8 cellular contexts compared by ENCODE assay signal in the genomic region with DNA sequence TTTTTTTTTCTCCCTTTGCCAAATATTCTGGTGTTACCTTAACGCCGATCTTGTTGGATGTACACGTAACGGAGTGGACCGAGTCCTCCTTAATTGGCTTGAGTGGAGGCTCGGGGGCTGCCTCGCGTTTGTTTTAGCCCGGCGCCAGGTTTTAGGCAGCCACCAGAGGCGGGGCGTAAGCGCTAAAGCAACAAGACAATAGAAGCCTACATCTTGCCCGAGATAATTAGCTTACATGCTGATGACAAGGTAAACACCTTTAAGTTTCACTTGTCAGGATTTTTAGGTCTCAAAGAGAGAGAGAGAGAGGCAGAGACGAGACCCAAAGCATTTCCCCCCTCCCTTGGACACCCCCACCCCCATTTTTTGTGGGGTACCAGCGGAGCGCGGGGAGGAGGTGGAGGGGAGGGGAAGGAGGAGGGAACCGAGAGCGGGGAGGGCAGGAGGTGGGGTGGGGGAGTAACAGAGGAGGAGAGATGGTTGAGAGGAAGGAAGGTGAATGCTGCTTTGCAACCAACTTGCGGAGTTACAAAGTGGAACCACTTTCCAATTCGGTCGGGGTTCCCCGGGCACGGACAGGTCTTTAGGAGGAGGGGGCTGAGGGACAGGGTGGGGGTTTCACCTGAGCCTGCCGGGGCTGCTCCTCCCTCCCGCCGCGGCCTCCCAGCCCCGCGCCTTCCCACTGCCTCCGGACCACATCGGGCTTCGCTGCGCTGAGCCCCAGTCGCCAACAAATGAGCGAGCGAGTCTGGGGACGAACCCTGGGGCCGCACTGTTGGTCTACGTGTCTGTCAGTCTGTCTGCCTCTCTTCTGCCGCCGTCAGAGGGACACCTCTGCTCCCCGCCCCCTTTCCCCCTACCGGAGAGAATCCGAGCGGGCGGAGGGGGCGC. TPM values are rescaled to one million over a fixed set of nuclear protein-coding genes. Genes with fewer than 3 reads are reported as not detected.
DNase-seq lines count a peak whose midpoint lies in the region; FAIRE-seq and TF ChIP-seq lines count a peak whose summit lies in the region.

A gene (minus strand): TSS at position 802 of the 891 bp plus-strand sequence. CDS start 103 bp downstream, at position 699.

- peaks cover 2% of the 10 kb centered on the region for H3K4me1 Mint-ChIP-seq in activated CD4-positive, alpha-beta T cell treated with anti-CD3 and anti-CD28 coated beads, Interleukin-2, amount 10 ng/mL, durations not matched to agents 24 days and 14 days

- peak within 1 kb of the TSS; percentile 50 for H3K4me3 Mint-ChIP-seq in activated CD4-positive, alpha-beta T cell treated with anti-CD3 and anti-CD28 coated beads, Interleukin-2, amount 10 ng/mL, durations not matched to agents 24 days and 14 days

- no peaks in the 10 kb centered on the region for H4K20me1 ChIP-seq in fibroblast of lung (ENCODE audit: control insufficient read depth, extremely low read depth, insufficient read depth, low read length)

- TF ChIP-seq EP300 in stomach (IDR thresholded peaks at IDR 0.05) = no peak

- H3K27me3 Mint-ChIP-seq in activated CD4-positive, alpha-beta T cell treated with anti-CD3 and anti-CD28 coated beads, Interleukin-2, amount 10 ng/mL, durations not matched to agents 24 days and 14 days = peaks cover 74% of the 10 kb centered on the region

- H3K79me2 ChIP-seq in fibroblast of lung (ENCODE audit: control insufficient read depth, insufficient read depth, low read length) = no peaks in the 10 kb centered on the region

- H3K9ac ChIP-seq in fibroblast of lung (ENCODE audit: insufficient read depth, low read length) = no peak within 1 kb of the TSS

- DNase-seq in activated CD4-positive, alpha-beta T cell treated with anti-CD3 and anti-CD28 coated beads, Interleukin-2, amount 10 ng/mL, durations not matched to agents 24 days and 14 days = no peak
- no peak for DNase-seq in activated CD4-positive, alpha-beta T cell treated with anti-CD3 and anti-CD28 coated beads for 1 hour
- peak; percentile 91 to 92 for DNase-seq in NCI-H524 (lab: John Stamatoyannopoulos, UW)
- DNase-seq in fibroblast of lung (ENCODE audit: low read depth in 2 of 2) = peak in 1 of 2 donors; percentile 58
- DNase-seq in stomach = no peak
- no peak for DNase-seq in HTR-8/SVneo (ENCODE audit: insufficient read length, low spot score)
- no peak for DNase-seq in hepatic stellate cell (ENCODE audit: low spot score)
- DNase-seq in posterior vena cava (ENCODE audit: low spot score) = no peak

- H3K27ac Mint-ChIP-seq in activated CD4-positive, alpha-beta T cell treated with anti-CD3 and anti-CD28 coated beads, Interleukin-2, amount 10 ng/mL, durations not matched to agents 24 days and 14 days = peak within 1 kb of the TSS; percentile 32

- H3K4me3 ChIP-seq in fibroblast of lung (replicated peaks in 1 of 4; ENCODE audit: control extremely low read depth in 1 of 4, insufficient read depth in 1 of 4, low read depth in 3 of 4, low read length in 4 of 4) (no peak within 1 kb of the TSS), stomach (peak within 1 kb of the TSS; percentile 30 to 54 (median 34))

- peak within 1 kb of the TSS; percentile 13 for H3K4me2 ChIP-seq in fibroblast of lung (ENCODE audit: extremely low read depth, insufficient read depth, low read length)

- TF ChIP-seq CTCF in fibroblast of lung (conservative IDR thresholded peaks at IDR 0.05 in 1 of 2, IDR thresholded peaks at IDR 0.05 in 1 of 2; ENCODE audit: low read depth in 1 of 2, low read length in 2 of 2) (no peak), stomach (IDR thresholded peaks at IDR 0.05) (no peak)

- H3K9me3 ChIP-seq in fibroblast of lung (ENCODE audit: control insufficient read depth, insufficient read depth, low read depth, low read length) (no peaks in the 10 kb centered on the region), stomach (peaks cover 0 to 6% (median 0%) of the 10 kb centered on the region in 4 donors)

- H3K9me3 Mint-ChIP-seq in activated CD4-positive, alpha-beta T cell treated with anti-CD3 and anti-CD28 coated beads, Interleukin-2, amount 10 ng/mL, durations not matched to agents 24 days and 14 days = peaks cover 4% of the 10 kb centered on the region

- 1 to 5% (median 3%) methylated on average over 43 to 49 of the region's 49 CpGs for WGBS in stomach, 5 donors

- H3K4me1 ChIP-seq in fibroblast of lung (ENCODE audit: control insufficient read depth, extremely low read depth, insufficient read depth, low read length) (no peaks in the 10 kb centered on the region), stomach (peaks cover 43 to 77% (median 59%) of the 10 kb centered on the region in 4 donors)

- H3K36me3 ChIP-seq in fibroblast of lung (ENCODE audit: control insufficient read depth, insufficient read depth, low read length) = no peaks in the 10 kb centered on the region
- no peaks in the 10 kb centered on the region for H3K36me3 ChIP-seq in stomach

- TF ChIP-seq POLR2A in stomach (IDR thresholded peaks at IDR 0.05) = no peak

- H3K36me3 Mint-ChIP-seq in activated CD4-positive, alpha-beta T cell treated with anti-CD3 and anti-CD28 coated beads, Interleukin-2, amount 10 ng/mL, durations not matched to agents 24 days and 14 days (ENCODE audit: low read depth) = peaks cover 2% of the 10 kb centered on the region

- intact Hi-C loops in activated CD4-positive, alpha-beta T cell treated with anti-CD3 and anti-CD28 coated beads, Interleukin-2, amount 10 ng/mL, durations not matched to agents 24 days and 14 days (cut with micrococcal nuclease) = loop anchor here (2.0 to 5.0 kb wide), 4 partner anchors 15 to 1073 kb away; a partner anchor contains a TSS
- intact Hi-C loops in stomach (cut with DNase I; ENCODE audit: low total_unique reads) = no loop called here
- intact Hi-C loops in posterior vena cava (cut with DNase I) = no loop called here

- no peak within 1 kb of the TSS for H2AFZ ChIP-seq in fibroblast of lung (ENCODE audit: low read length)

- H3K27ac ChIP-seq in fibroblast of lung (ENCODE audit: insufficient read depth, low read length) = no peak within 1 kb of the TSS
- no peak within 1 kb of the TSS for H3K27ac ChIP-seq in stomach

- peaks cover 77% of the 10 kb centered on the region for H3K27me3 ChIP-seq in fibroblast of lung (ENCODE audit: control insufficient read depth, insufficient read depth, low read length)
- peaks cover 56 to 100% (median 98%) of the 10 kb centered on the region in 3 donors for H3K27me3 ChIP-seq in stomach

- FAIRE-seq in HTR-8/SVneo (lab: Jason Lieb, UNC) = no peak

RNA-seq across cellular contexts. Expression of the gene that starts here (rescaled TPM):
- not detected in 2 replicates for total RNA-seq in activated CD4-positive, alpha-beta T cell treated with anti-CD3 and anti-CD28 coated beads, Interleukin-2, amount 10 ng/mL, durations not matched to agents 24 days and 14 days
- total RNA-seq in fibroblast of lung (not detected in 2 replicates), stomach (10 to 100 TPM in 1 of 5 donors, not detected in 4; 13.4 TPM), posterior vena cava (not detected)
- polyA plus RNA-seq in fibroblast of lung (not detected in 2 replicates), stomach (not detected)
- polyA plus RNA-seq in fibroblast of lung (2012) = not detected in 2 replicates
- not detected in 2 replicates for polyA minus RNA-seq in fibroblast of lung (ENCODE audit: low replicate concordance)

Comparison
In these comparisons a context has a peak if more than half of its experiments do, and no peak if none do; other contexts are left out.
1. DNase-seq: peak in NCI-H524 (2 of 2); none in activated CD4-positive, alpha-beta T cell treated with anti-CD3 and anti-CD28 coated beads, Interleukin-2, amount 10 ng/mL, durations not matched to agents 24 days and 14 days (single experiment), activated CD4-positive, alpha-beta T cell treated with anti-CD3 and anti-CD28 coated beads for 1 hour (single experiment), stomach (single experiment), HTR-8/SVneo (single experiment), hepatic stellate cell (single experiment) and posterior vena cava (single experiment).
2. H3K4me3 ChIP-seq: peak in stomach (4 of 4); none in fibroblast of lung (0 of 4).